13 cellular contexts compared by ENCODE assay signal in the genomic region with DNA sequence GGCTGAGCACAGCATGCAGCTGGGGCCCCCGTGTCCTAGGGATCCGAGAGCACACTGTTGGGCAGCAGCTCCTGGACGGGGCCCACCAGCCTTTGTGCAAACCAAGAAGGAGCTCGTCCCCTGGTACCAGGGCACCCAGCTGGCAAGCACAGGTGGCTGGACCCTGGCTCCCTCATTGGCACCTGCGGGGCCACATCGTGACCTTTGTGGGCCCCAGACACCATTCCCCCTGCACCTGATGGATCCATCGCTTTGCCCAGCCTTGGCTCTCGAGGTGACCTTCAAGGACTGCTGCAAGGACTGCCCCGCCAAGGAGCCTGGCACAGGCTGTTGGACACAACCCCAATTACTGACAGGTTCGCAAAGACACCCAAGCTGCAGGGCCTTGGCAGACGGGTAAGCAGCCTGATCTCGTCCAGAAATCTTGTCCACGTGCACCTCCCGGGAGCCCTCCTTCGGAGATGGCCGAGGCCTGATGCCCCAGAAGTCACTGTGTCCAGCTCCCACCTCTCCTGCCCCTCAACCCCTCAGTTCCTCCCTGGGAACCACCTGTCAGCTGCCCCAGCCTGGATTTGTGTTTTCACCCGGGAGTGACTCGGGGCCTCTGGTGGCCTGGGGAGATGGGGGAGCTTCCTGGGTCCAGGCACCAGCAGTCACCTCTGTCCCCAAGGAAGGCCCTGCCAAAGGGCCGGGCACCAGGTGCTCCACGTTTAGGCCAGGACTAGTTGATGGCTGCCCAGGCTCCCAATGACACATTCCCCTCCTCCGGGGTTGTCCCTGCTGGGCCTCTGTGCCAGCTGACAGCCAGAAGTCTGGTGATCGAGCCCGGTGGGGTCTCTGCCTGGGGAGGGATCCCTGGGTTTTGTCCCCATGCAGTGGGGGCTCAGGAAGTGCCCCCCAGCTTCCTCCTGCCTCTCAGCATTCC.
"Had no signal": no experiment of that assay in that cellular context is flagged by ENCODE, and none has a peak within 500 bp of the region (broad histone marks: within the 10 kb centered on the region; RNA-seq: fewer than 3 reads in every experiment).

No MANE protein-coding gene starts in this region.

- H3K27ac Mint-ChIP-seq: activated CD8-positive, alpha-beta T cell treated with anti-CD3 and anti-CD28 coated beads for 36 hours; activated T-helper 1 cell treated with anti-CD3 and anti-CD28 coated beads, Interleukin-12 subunit alpha, Interleukin-12 subunit beta, Interleukin-2, Interleukin-4 antibody, amounts not matched to agents 30 ng/mL and 10 ng/mL and 1 ng/mL, durations not matched to agents 14 hours and 24 hours and 36 hours; nephron; stimulated activated effector memory CD8-positive, alpha-beta T cell treated with anti-CD3 and anti-CD28 coated beads, Interleukin-12 subunit alpha, Interleukin-12 subunit beta, amount 100 ng/mL, for 72 hours had no signal

- H3K4me3 ChIP-seq: esophagus squamous epithelium, thoracic aorta had no signal

- H3K36me3 ChIP-seq: esophagus squamous epithelium, thoracic aorta had no signal

- H3K27ac ChIP-seq: esophagus squamous epithelium, thoracic aorta had no signal

- H3K9me3 Mint-ChIP-seq: activated CD8-positive, alpha-beta T cell treated with anti-CD3 and anti-CD28 coated beads for 36 hours; activated T-helper 1 cell treated with anti-CD3 and anti-CD28 coated beads, Interleukin-12 subunit alpha, Interleukin-12 subunit beta, Interleukin-2, Interleukin-4 antibody, amounts not matched to agents 30 ng/mL and 10 ng/mL and 1 ng/mL, durations not matched to agents 14 hours and 24 hours and 36 hours; nephron; stimulated activated effector memory CD8-positive, alpha-beta T cell treated with anti-CD3 and anti-CD28 coated beads, Interleukin-12 subunit alpha, Interleukin-12 subunit beta, amount 100 ng/mL, for 72 hours had no signal

- H3K9me3 ChIP-seq: esophagus squamous epithelium, thoracic aorta had no signal

- H3K4me1 Mint-ChIP-seq: stimulated activated effector memory CD8-positive, alpha-beta T cell treated with anti-CD3 and anti-CD28 coated beads, Interleukin-12 subunit alpha, Interleukin-12 subunit beta, amount 100 ng/mL, for 72 hours had no signal

- H3K4me3 Mint-ChIP-seq: activated CD8-positive, alpha-beta T cell treated with anti-CD3 and anti-CD28 coated beads for 36 hours; activated T-helper 1 cell treated with anti-CD3 and anti-CD28 coated beads, Interleukin-12 subunit alpha, Interleukin-12 subunit beta, Interleukin-2, Interleukin-4 antibody, amounts not matched to agents 30 ng/mL and 10 ng/mL and 1 ng/mL, durations not matched to agents 14 hours and 24 hours and 36 hours; nephron; stimulated activated effector memory CD8-positive, alpha-beta T cell treated with anti-CD3 and anti-CD28 coated beads, Interleukin-12 subunit alpha, Interleukin-12 subunit beta, amount 100 ng/mL, for 72 hours had no signal

- DNase-seq: activated CD4-positive, alpha-beta T cell treated with anti-CD3 and anti-CD28 coated beads for 48 hours; activated CD8-positive, alpha-beta T cell treated with anti-CD3 and anti-CD28 coated beads for 36 hours; activated naive CD4-positive, alpha-beta T cell treated with anti-CD3 and anti-CD28 coated beads, Interleukin-2, amount 50 U/mL, for 16 hours; central memory CD4-positive, alpha-beta T cell; cortex of kidney; effector CD8-positive, alpha-beta T cell; esophagus squamous epithelium; hippocampal formation; T-helper 2 cell had no signal

- H3K36me3 Mint-ChIP-seq: stimulated activated effector memory CD8-positive, alpha-beta T cell treated with anti-CD3 and anti-CD28 coated beads, Interleukin-12 subunit alpha, Interleukin-12 subunit beta, amount 100 ng/mL, for 72 hours had no signal

- ATAC-seq: activated CD8-positive, alpha-beta T cell treated with anti-CD3 and anti-CD28 coated beads for 36 hours had no signal
